ENCODE assay signal across 10 cellular contexts in genomic region chr16:72009779-72010178, GRCh38. TPM values are rescaled to one million over a fixed set of nuclear protein-coding genes. Genes with fewer than 3 reads are reported as not detected.
DNase-seq lines count a peak whose midpoint lies in the region; ATAC-seq and TF ChIP-seq lines count a peak whose summit lies in the region.
"Had no signal": no experiment of that assay in that cellular context is flagged by ENCODE, and none has a peak within 500 bp of the region (broad histone marks: within the 10 kb centered on the region; RNA-seq: fewer than 3 reads in every experiment).

No MANE protein-coding gene starts in this region.

- H3K4me1 ChIP-seq in CD8-positive, alpha-beta T cell (ENCODE audit: insufficient read depth, low read length) = no peaks in the 10 kb centered on the region
- 0 out of 2 replicates have a peak, but pooled peaks cover 2% of the 10 kb centered on the region for H3K4me1 ChIP-seq in HEK293 (ENCODE audit: control insufficient read depth, insufficient read depth, low read length)

- H3K27me3 ChIP-seq in CD8-positive, alpha-beta T cell (ENCODE audit: insufficient read depth, low read length) = no peaks in the 10 kb centered on the region

- no peak overlapping the region for H3K27ac ChIP-seq in CD8-positive, alpha-beta T cell (ENCODE audit: low read depth, low read length)
- no peak overlapping the region for H3K27ac ChIP-seq in HEK293 (ENCODE audit: extremely low read depth, low read depth, low read length)

- no peak for DNase-seq in CD8-positive, alpha-beta T cell
- DNase-seq in activated T-helper 1 cell treated with anti-CD3 and anti-CD28 coated beads, Interleukin-12 subunit alpha, Interleukin-12 subunit beta, Interleukin-2, Interleukin-4 antibody, amounts not matched to agents 30 ng/mL and 10 ng/mL and 1 ng/mL, durations not matched to agents 14 hours and 24 hours and 36 hours (ENCODE audit: low spot score) = no peak
- DNase-seq in natural killer cell (no peak), HEK293T (ENCODE audit: extremely low spot score) (no peak), RKO (ENCODE audit: low spot score) (no peak)
- DNase-seq: T-helper 9 cell had no signal

- no peak overlapping the region for H3K4me3 ChIP-seq in CD8-positive, alpha-beta T cell (ENCODE audit: low read depth, low read length)
- no peak overlapping the region for H3K4me3 ChIP-seq in HEK293 (ENCODE audit: low read depth, low read length)

- no peaks in the 10 kb centered on the region for H3K9me3 Mint-ChIP-seq in CD8-positive, alpha-beta T cell
- H3K9me3 Mint-ChIP-seq in activated T-helper 1 cell treated with anti-CD3 and anti-CD28 coated beads, Interleukin-12 subunit alpha, Interleukin-12 subunit beta, Interleukin-2, Interleukin-4 antibody, amounts not matched to agents 30 ng/mL and 10 ng/mL and 1 ng/mL, durations not matched to agents 14 hours and 24 hours and 36 hours = no peaks in the 10 kb centered on the region
- no peaks in the 10 kb centered on the region for H3K9me3 Mint-ChIP-seq in natural killer cell

- no peaks in the 10 kb centered on the region for H3K27me3 Mint-ChIP-seq in CD8-positive, alpha-beta T cell (ENCODE audit: low read depth)
- no peaks in the 10 kb centered on the region for H3K27me3 Mint-ChIP-seq in activated T-helper 1 cell treated with anti-CD3 and anti-CD28 coated beads, Interleukin-12 subunit alpha, Interleukin-12 subunit beta, Interleukin-2, Interleukin-4 antibody, amounts not matched to agents 30 ng/mL and 10 ng/mL and 1 ng/mL, durations not matched to agents 14 hours and 24 hours and 36 hours (ENCODE audit: insufficient read depth)
- H3K27me3 Mint-ChIP-seq in natural killer cell (ENCODE audit: low read depth in 2 of 2) = no peaks in the 10 kb centered on the region

- ATAC-seq in CD8-positive, alpha-beta T cell = no peak
- ATAC-seq in natural killer cell (no peak), GM19328 (IDR thresholded peaks at IDR 0.05; ENCODE audit: unreplicated experiment) (no peak)
- ATAC-seq: sciatic nerve had no signal

- intact Hi-C loops in CD8-positive, alpha-beta T cell (cut with DNase I, micrococcal nuclease) = loop anchor here (2.0 to 10.0 kb wide), 8 partner anchors 112 to 655 kb away; partner anchors contain the start of genes AP1G1 (in 1 of the 2), ATXN1L (in 1 of the 2), IST1 (in 1 of the 2) and ZNF23 (in 1 of the 2)
- intact Hi-C loops in activated T-helper 1 cell treated with anti-CD3 and anti-CD28 coated beads, Interleukin-12 subunit alpha, Interleukin-12 subunit beta, Interleukin-2, Interleukin-4 antibody, amounts not matched to agents 30 ng/mL and 10 ng/mL and 1 ng/mL, durations not matched to agents 14 hours and 24 hours and 36 hours (cut with micrococcal nuclease) = loop anchor here (2.0 to 5.0 kb wide), 3 partner anchors 465 to 655 kb away; no protein-coding TSS in a partner anchor
- intact Hi-C loops in natural killer cell (cut with micrococcal nuclease) = no loop called here

- no peaks in the 10 kb centered on the region for H3K36me3 ChIP-seq in CD8-positive, alpha-beta T cell (ENCODE audit: insufficient read depth, low read length)
- peaks cover 0 to 10% of the 10 kb centered on the region in 2 experiments; a peak in 1 of 3 replicates for H3K36me3 ChIP-seq in HEK293 (ENCODE audit: control insufficient read depth in 2 of 2, insufficient read depth in 1 of 2, low read length in 2 of 2)

- H3K4me1 Mint-ChIP-seq in CD8-positive, alpha-beta T cell (ENCODE audit: low read depth) = peaks cover 25% of the 10 kb centered on the region
- H3K4me1 Mint-ChIP-seq in activated T-helper 1 cell treated with anti-CD3 and anti-CD28 coated beads, Interleukin-12 subunit alpha, Interleukin-12 subunit beta, Interleukin-2, Interleukin-4 antibody, amounts not matched to agents 30 ng/mL and 10 ng/mL and 1 ng/mL, durations not matched to agents 14 hours and 24 hours and 36 hours (ENCODE audit: low read depth) = peaks cover 19% of the 10 kb centered on the region
- peaks cover 12 to 19% of the 10 kb centered on the region in 2 donors for H3K4me1 Mint-ChIP-seq in natural killer cell

- POLR2A ChIA-PET in CD8-positive, alpha-beta T cell (lab: Charles Lee) = no interaction called here
- POLR2A ChIA-PET in HEK293 (lab: Yijun Ruan, JAX) = no interaction called here
- POLR2A ChIA-PET in HEK293T (lab: Yijun Ruan, JAX) = interaction anchor here (1.2 kb wide), 1 partner anchor 9 kb away, joined by 6 read pairs; no protein-coding TSS in a partner anchor

- H3K4me3 Mint-ChIP-seq in CD8-positive, alpha-beta T cell = peak overlapping the region; percentile 52
- peak overlapping the region; percentile 99 for H3K4me3 Mint-ChIP-seq in activated T-helper 1 cell treated with anti-CD3 and anti-CD28 coated beads, Interleukin-12 subunit alpha, Interleukin-12 subunit beta, Interleukin-2, Interleukin-4 antibody, amounts not matched to agents 30 ng/mL and 10 ng/mL and 1 ng/mL, durations not matched to agents 14 hours and 24 hours and 36 hours
- peak overlapping the region; percentile 86 for H3K4me3 Mint-ChIP-seq in natural killer cell

- no peak overlapping the region for H3K27ac Mint-ChIP-seq in CD8-positive, alpha-beta T cell
- peak overlapping the region; percentile 29 for H3K27ac Mint-ChIP-seq in activated T-helper 1 cell treated with anti-CD3 and anti-CD28 coated beads, Interleukin-12 subunit alpha, Interleukin-12 subunit beta, Interleukin-2, Interleukin-4 antibody, amounts not matched to agents 30 ng/mL and 10 ng/mL and 1 ng/mL, durations not matched to agents 14 hours and 24 hours and 36 hours
- peak overlapping the region; percentile 35 to 66 for H3K27ac Mint-ChIP-seq in natural killer cell

- peaks cover 31% of the 10 kb centered on the region for H3K36me3 Mint-ChIP-seq in CD8-positive, alpha-beta T cell
- peaks cover 19% of the 10 kb centered on the region for H3K36me3 Mint-ChIP-seq in activated T-helper 1 cell treated with anti-CD3 and anti-CD28 coated beads, Interleukin-12 subunit alpha, Interleukin-12 subunit beta, Interleukin-2, Interleukin-4 antibody, amounts not matched to agents 30 ng/mL and 10 ng/mL and 1 ng/mL, durations not matched to agents 14 hours and 24 hours and 36 hours (ENCODE audit: low read depth)
- H3K36me3 Mint-ChIP-seq in natural killer cell = no peaks in the 10 kb centered on the region

- H3K9me3 ChIP-seq in CD8-positive, alpha-beta T cell (ENCODE audit: low read length) = no peaks in the 10 kb centered on the region
- H3K9me3 ChIP-seq in HEK293 (ENCODE audit: control insufficient read depth, insufficient read depth, low read depth, low read length) = no peaks in the 10 kb centered on the region

- CTCF ChIA-PET in CD8-positive, alpha-beta T cell (lab: Charles Lee) = no interaction called here
- CTCF ChIA-PET in HEK293 (lab: Yijun Ruan, JAX) = no interaction called here
- CTCF ChIA-PET in HEK293T (lab: Yijun Ruan, JAX) = no interaction called here

- TF ChIP-seq CTCF in CD8-positive, alpha-beta T cell (IDR thresholded peaks at IDR 0.05) = no peak
- TF ChIP-seq CTCF in HEK293 (tag by site-specific recombination; IDR thresholded peaks at IDR 0.05) (no peak), natural killer cell (IDR thresholded peaks at IDR 0.05) (no peak)

TF ChIP-seq in HEK293, 187 proteins besides CTCF, POLR2A, EP300 and RAD21 (continues in another document):
- TF ChIP-seq ZNF169 (tag by site-specific recombination; IDR thresholded peaks at IDR 0.05) (no peak), GLI2 (tag by site-specific recombination; IDR thresholded peaks at IDR 0.05; ENCODE audit: borderline replicate concordance, low read depth) (no peak), ZNF121 (tag by site-specific recombination; IDR thresholded peaks at IDR 0.05) (peak; percentile 42; the same call in 1 of the 2 replicates), ZNF560 (tag by site-specific recombination; IDR thresholded peaks at IDR 0.05; ENCODE audit: borderline replicate concordance) (no peak), ZNF211 (tag by site-specific recombination; IDR thresholded peaks at IDR 0.05; ENCODE audit: low read depth) (no peak)

TF ChIP-seq in HEK293T, 16 proteins besides CTCF, POLR2A, EP300 and RAD21 (continues in another document):
- TF ChIP-seq ARNT (IDR thresholded peaks at IDR 0.05) (no peak), SP1 (IDR thresholded peaks at IDR 0.05) (no peak), PKNOX1 (IDR thresholded peaks at IDR 0.05) (no peak), NFRKB (IDR thresholded peaks at IDR 0.05) (no peak), FOXK2 (IDR thresholded peaks at IDR 0.05) (no peak), FOXM1 (IDR thresholded peaks at IDR 0.05; ENCODE audit: borderline replicate concordance) (no peak), ZNF384 (IDR thresholded peaks at IDR 0.05) (no peak), ELF4 (IDR thresholded peaks at IDR 0.05) (no peak), CTBP1 (IDR thresholded peaks at IDR 0.05; ENCODE audit: borderline replicate concordance) (no peak)

RNA-seq across cellular contexts. Expression of gene DHODH, which starts 1.2 kb away (rescaled TPM):
- 1 to 10 TPM; 2.4 to 3.0 TPM for total RNA-seq in CD8-positive, alpha-beta T cell
- 31.0 and 33.1 TPM in 2 replicates for total RNA-seq in activated T-helper 1 cell treated with anti-CD3 and anti-CD28 coated beads, Interleukin-12 subunit alpha, Interleukin-12 subunit beta, Interleukin-2, Interleukin-4 antibody, amounts not matched to agents 30 ng/mL and 10 ng/mL and 1 ng/mL, durations not matched to agents 14 hours and 24 hours and 36 hours
- total RNA-seq in natural killer cell = 1 to 10 TPM; 3.7 to 6.9 (median 4.7) TPM

RNA-seq across cellular contexts. Expression of gene PKD1L3, which starts 9.6 kb away (rescaled TPM):
- total RNA-seq in CD8-positive, alpha-beta T cell = not detected
- total RNA-seq in activated T-helper 1 cell treated with anti-CD3 and anti-CD28 coated beads, Interleukin-12 subunit alpha, Interleukin-12 subunit beta, Interleukin-2, Interleukin-4 antibody, amounts not matched to agents 30 ng/mL and 10 ng/mL and 1 ng/mL, durations not matched to agents 14 hours and 24 hours and 36 hours = not detected in 2 replicates
- total RNA-seq in natural killer cell = under 1 TPM in 1 of 3 donors, not detected in 2; 0.12 TPM
- total RNA-seq: fibroblast of villous mesenchyme had no signal

RNA-seq across cellular contexts. Expression of gene HP, which starts 44.5 kb away (rescaled TPM):
- not detected for total RNA-seq in CD8-positive, alpha-beta T cell
- total RNA-seq in activated T-helper 1 cell treated with anti-CD3 and anti-CD28 coated beads, Interleukin-12 subunit alpha, Interleukin-12 subunit beta, Interleukin-2, Interleukin-4 antibody, amounts not matched to agents 30 ng/mL and 10 ng/mL and 1 ng/mL, durations not matched to agents 14 hours and 24 hours and 36 hours = not detected in 2 replicates
- 1 to 10 TPM in 1 of 3 donors, under 1 TPM in 1, not detected in 1; 0.32 to 2.1 TPM for total RNA-seq in natural killer cell
- total RNA-seq: fibroblast of villous mesenchyme had no signal

RNA-seq across cellular contexts. Expression of gene HPR, which starts 53.2 kb away (rescaled TPM):
- not detected for total RNA-seq in CD8-positive, alpha-beta T cell
- not detected in 2 replicates for total RNA-seq in activated T-helper 1 cell treated with anti-CD3 and anti-CD28 coated beads, Interleukin-12 subunit alpha, Interleukin-12 subunit beta, Interleukin-2, Interleukin-4 antibody, amounts not matched to agents 30 ng/mL and 10 ng/mL and 1 ng/mL, durations not matched to agents 14 hours and 24 hours and 36 hours
- total RNA-seq in natural killer cell = not detected
- total RNA-seq: fibroblast of villous mesenchyme had no signal
